In the genomic region with DNA sequence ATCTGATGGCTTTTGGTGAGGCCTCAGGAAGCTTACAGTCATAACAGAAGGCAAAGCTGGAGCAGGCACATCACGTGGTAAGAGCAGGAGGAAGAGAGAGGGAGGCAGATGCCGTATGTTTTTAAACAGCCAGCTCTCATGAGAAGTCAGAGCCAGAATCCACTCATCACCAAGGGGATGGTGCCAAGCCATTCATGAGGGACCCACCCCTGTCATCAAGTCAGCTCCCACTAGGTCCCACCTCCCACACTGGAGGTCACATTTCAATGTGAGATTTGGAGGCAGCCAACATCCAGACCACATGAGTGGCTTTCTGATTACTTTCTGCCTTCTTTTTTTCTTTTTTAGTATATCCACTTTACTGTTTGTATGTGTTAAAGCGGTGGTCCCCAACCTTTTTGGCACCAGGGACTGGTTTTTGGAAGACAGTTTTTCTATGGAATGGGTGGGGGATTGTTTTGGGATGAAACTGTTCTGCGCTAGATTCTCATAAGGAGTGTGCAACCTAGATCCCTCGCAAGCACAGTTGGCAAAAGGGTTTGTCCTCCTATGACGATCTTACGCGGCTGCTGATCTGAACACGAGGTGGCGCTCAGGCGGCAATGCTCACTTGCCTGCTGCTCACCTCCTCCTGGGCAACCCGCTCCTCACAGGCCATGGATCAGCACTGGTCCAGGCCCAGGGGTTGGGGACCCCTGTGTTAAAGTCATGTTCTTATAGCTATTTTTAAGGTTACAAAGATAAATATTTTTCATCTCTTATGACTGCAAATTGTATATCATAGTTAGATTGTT, we compare ENCODE assay signal across 9 cellular contexts.
A peak's percentile ranks its signal among the peaks of the same experiment; 100 is the strongest.
DNase-seq lines count a peak whose midpoint lies in the region; ATAC-seq and TF ChIP-seq lines count a peak whose summit lies in the region.
"Had no signal": no experiment of that assay in that cellular context is flagged by ENCODE, and none has a peak within 500 bp of the region (broad histone marks: within the 10 kb centered on the region; RNA-seq: fewer than 3 reads in every experiment).

No MANE protein-coding gene starts in this region.

- DNase-seq in amniotic epithelial cell (ENCODE audit: low read depth) (peak; percentile 16), left lobe of liver (ENCODE audit: low spot score) (no peak), NCI-H2227 (lab: John Stamatoyannopoulos, UW; ENCODE audit: unreplicated experiment) (no peak), retina (no peak), NCI-H2029 treated with DMSO at 0.1 percent for 48 hours (lab: John Stamatoyannopoulos, UW) (no peak)
- DNase-seq: activated CD4-positive, CD25-positive, alpha-beta regulatory T cell treated with anti-CD3 and anti-CD28 coated beads, Interleukin-2, amount 50 U/mL, for 72 hours had no signal

- peak; percentile 85 for ATAC-seq in GM18505 (IDR thresholded peaks at IDR 0.05; ENCODE audit: unreplicated experiment)
- ATAC-seq in HG02759 (IDR thresholded peaks at IDR 0.05; ENCODE audit: unreplicated experiment) = peak; percentile 83
- peak; percentile 41 for ATAC-seq in left lobe of liver
- ATAC-seq in GM21786 (IDR thresholded peaks at IDR 0.05; ENCODE audit: unreplicated experiment) = no peak

- no peak for TF ChIP-seq POLR2A in GM18505 (IDR thresholded peaks at IDR 0.05; ENCODE audit: borderline replicate concordance, extremely low read depth, insufficient read depth, insufficient read length)
